8 cellular contexts compared by ENCODE assay signal in the genomic region with DNA sequence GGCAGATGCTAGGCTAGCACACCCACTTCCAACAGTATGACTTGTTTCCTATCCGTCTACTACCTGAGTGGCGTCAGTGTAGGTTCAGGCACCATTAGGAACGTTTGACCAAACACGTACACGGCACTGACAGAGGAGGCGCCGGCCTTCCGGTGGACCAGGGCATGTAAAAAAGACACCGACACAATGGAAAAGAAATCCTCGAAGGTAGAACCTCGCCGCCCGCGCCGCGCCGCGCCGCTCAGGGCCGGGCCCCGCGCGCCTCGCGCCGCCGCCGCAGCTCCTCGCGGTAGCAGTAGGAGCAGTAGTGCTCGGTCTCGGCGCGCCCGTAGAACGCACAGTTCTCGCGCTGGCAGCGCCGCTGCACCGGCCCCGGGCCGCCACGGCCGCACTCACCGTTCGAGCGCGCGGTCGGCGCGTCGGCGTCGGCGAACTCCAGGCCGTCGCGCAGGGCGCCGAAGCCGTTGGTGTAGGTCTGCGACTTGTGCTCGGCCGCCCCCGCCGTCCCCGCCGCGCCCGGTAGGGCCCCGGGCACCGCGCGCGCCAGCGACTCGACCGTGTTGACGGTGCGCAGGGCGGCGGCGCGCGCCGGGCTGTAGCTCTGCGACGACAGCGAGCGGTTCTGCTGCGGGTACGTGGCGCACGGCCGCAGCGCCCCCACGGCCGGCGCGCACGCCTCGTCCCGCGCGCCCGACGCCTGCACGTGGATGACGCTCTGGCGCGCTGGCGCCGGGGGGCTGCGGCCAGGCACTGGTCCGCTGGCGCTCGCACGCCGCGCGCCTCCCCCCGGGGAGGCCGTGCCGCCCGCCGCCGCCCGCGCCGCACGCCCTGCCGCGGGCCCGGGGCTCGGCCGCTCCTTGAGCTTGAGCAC.
DNase-seq lines count a peak whose midpoint lies in the region; ATAC-seq and TF ChIP-seq lines count a peak whose summit lies in the region.

No MANE protein-coding gene starts in this region.

- H2AFZ ChIP-seq in hepatocyte, result no peak overlapping the region

- H3K27ac ChIP-seq in hepatocyte, result no peak overlapping the region

- H4K20me1 ChIP-seq in hepatocyte (ENCODE audit: insufficient read depth, poor library complexity, severe bottlenecking), result no peaks in the 10 kb centered on the region

- H3K27me3 ChIP-seq in hepatocyte, result peaks cover 57% of the 10 kb centered on the region

- ATAC-seq in HG03039 (IDR thresholded peaks at IDR 0.05; ENCODE audit: unreplicated experiment) (no peak), GM19328 (IDR thresholded peaks at IDR 0.05; ENCODE audit: unreplicated experiment) (no peak)

- no peaks in the 10 kb centered on the region for H3K79me2 ChIP-seq in hepatocyte

- peak overlapping the region; percentile 70 for H3K4me2 ChIP-seq in hepatocyte

- H3K36me3 ChIP-seq in hepatocyte (replicated peaks; ENCODE audit: insufficient read depth, low read depth), result no peaks in the 10 kb centered on the region

- H3K9me3 ChIP-seq in hepatocyte (ENCODE audit: low read depth), result no peaks in the 10 kb centered on the region

- TF ChIP-seq CTCF in GM20000 (IDR thresholded peaks at IDR 0.05; ENCODE audit: extremely low read depth, missing control alignments) (no peak), hepatocyte (IDR thresholded peaks at IDR 0.05; ENCODE audit: poor library complexity) (no peak)

- H3K4me1 ChIP-seq in hepatocyte (ENCODE audit: insufficient read depth), result no peaks in the 10 kb centered on the region

- WGBS in hepatocyte (ENCODE audit: low lambda C conversion rate, missing lambda C conversion rate), result 22% methylated on average over 108 of the region's 138 CpGs

- no peaks in the 10 kb centered on the region for H3K9me2 ChIP-seq in hepatocyte (replicated peaks; ENCODE audit: insufficient read depth)

- no peak overlapping the region for H3K4me3 ChIP-seq in hepatocyte

- peak; percentile 80 for DNase-seq in GM20000 (ENCODE audit: low spot score)
- peak; percentile 39 for DNase-seq in activated T-helper 1 cell treated with Interleukin-2 at 50 U/mL for 16 hours (ENCODE audit: low read depth)
- DNase-seq in hepatocyte (ENCODE audit: low spot score), result no peak
- peak; percentile 58 for DNase-seq in stimulated activated CD4-positive, alpha-beta T cell treated with anti-CD3 and anti-CD28 coated beads, Interleukin-4, amount 100 ng/mL, for 1 hour
- no peak for DNase-seq in RPMI8226
- DNase-seq in SKM-1 treated with dmso at 0.1 percent for 144 hours (lab: John Stamatoyannopoulos, UW; ENCODE audit: unreplicated experiment), result no peak

Comparison
In these comparisons a context has a peak if more than half of its experiments do, and no peak if none do; other contexts are left out.
1. DNase-seq: peak in GM20000 (single experiment), activated T-helper 1 cell treated with Interleukin-2 at 50 U/mL for 16 hours (single experiment) and stimulated activated CD4-positive, alpha-beta T cell treated with anti-CD3 and anti-CD28 coated beads, Interleukin-4, amount 100 ng/mL, for 1 hour (single experiment); none in hepatocyte (single experiment), RPMI8226 (single experiment) and SKM-1 treated with dmso at 0.1 percent for 144 hours (single experiment).